ENCODE assay signal across 8 cellular contexts in the genomic region with DNA sequence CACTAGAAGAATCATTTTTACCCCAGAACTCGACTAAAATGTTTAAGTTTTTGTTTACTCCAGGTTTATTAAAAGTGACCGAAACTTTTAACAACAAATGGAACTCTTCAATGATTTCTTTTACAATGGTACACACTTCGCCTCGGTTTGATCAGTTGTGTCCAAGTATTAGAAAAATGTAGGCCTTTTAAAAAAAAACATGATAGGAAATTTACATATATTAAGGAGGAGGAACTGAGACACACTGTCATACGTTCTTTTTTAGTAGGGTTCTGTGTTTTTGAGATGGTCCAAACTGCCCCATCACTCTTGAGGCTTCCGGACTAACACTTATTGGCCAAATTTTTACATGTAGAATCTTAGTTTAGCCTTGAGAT. TPM values are rescaled to one million over a fixed set of nuclear protein-coding genes. Genes with fewer than 3 reads are reported as not detected.
A peak's percentile ranks its signal among the peaks of the same experiment; 100 is the strongest.
DNase-seq lines count a peak whose midpoint lies in the region; TF ChIP-seq lines count a peak whose summit lies in the region.

No MANE protein-coding gene starts in this region.

- peak; percentile 33 for TF ChIP-seq POLR2A in GM18951 (IDR thresholded peaks at IDR 0.05; ENCODE audit: extremely low read depth, insufficient read depth, insufficient read length)

- DNase-seq in fibroblast of pulmonary artery (ENCODE audit: low read depth) (no peak), HT-29 (ENCODE audit: low spot score) (no peak), amygdala (lab: John Stamatoyannopoulos, UW) (no peak), HPDE6-E6E7 (ENCODE audit: extremely low spot score) (no peak)
- no peak for DNase-seq in activated CD8-positive, alpha-beta memory T cell treated with anti-CD3 and anti-CD28 coated beads for 24 hours

- in situ Hi-C loops in GM18951 (cut with MboI; ENCODE audit: low sequenced_read_pairs, unreplicated experiment): no loop called here

- H2AFZ ChIP-seq in SU-DHL-6 (ENCODE audit: low read depth, low read length, severe bottlenecking): peak overlapping the region; percentile 10

- no peaks in the 10 kb centered on the region; the same call in 1 of the 2 replicates for H3K36me3 ChIP-seq in SU-DHL-6 (ENCODE audit: low read length)

- H3K27ac ChIP-seq in SU-DHL-6 (ENCODE audit: low read depth, low read length) (peak overlapping the region; percentile 94), skin epidermis (peak overlapping the region in 19 of 21 experiments; percentile 77 to 99 (median 97))

- no peaks in the 10 kb centered on the region for H3K27me3 ChIP-seq in SU-DHL-6 (ENCODE audit: low read length)

- no peaks in the 10 kb centered on the region for H3K9me2 ChIP-seq in SU-DHL-6 (replicated peaks; ENCODE audit: insufficient read depth, low read length)

- H3F3A ChIP-seq in SU-DHL-6 (ENCODE audit: insufficient read depth): peaks cover 41% of the 10 kb centered on the region

- H3K4me3 ChIP-seq in SU-DHL-6 (ENCODE audit: insufficient read depth, low read length, poor library complexity, severe bottlenecking): peak overlapping the region; percentile 60
- H3K4me3 ChIP-seq in fibroblast of pulmonary artery (replicated peaks; ENCODE audit: low read depth, low read length): peak overlapping the region; percentile 69
- peak overlapping the region; percentile 62 to 83 (median 77) for H3K4me3 ChIP-seq in skin epidermis

- peaks cover 43% of the 10 kb centered on the region for H3K79me2 ChIP-seq in SU-DHL-6 (ENCODE audit: insufficient read depth, low read length)

- TF ChIP-seq CTCF in SU-DHL-6 (IDR thresholded peaks at IDR 0.05; ENCODE audit: insufficient read depth, low read length, poor library complexity, severe bottlenecking) (no peak), fibroblast of pulmonary artery (IDR thresholded peaks at IDR 0.05; ENCODE audit: low read length, missing control alignments) (no peak)

- H4K20me1 ChIP-seq in SU-DHL-6 (ENCODE audit: low read depth, low read length): no peaks in the 10 kb centered on the region

- no peaks in the 10 kb centered on the region; the same call in 1 of the 2 replicates for H3K9me3 ChIP-seq in SU-DHL-6 (ENCODE audit: insufficient read depth, low read length)

- peak overlapping the region; percentile 72 for H3K4me2 ChIP-seq in SU-DHL-6 (ENCODE audit: low read depth, low read length, poor library complexity, severe bottlenecking)

- peak overlapping the region; percentile 73 for H3K9ac ChIP-seq in SU-DHL-6 (ENCODE audit: low read length)

RNA-seq across cellular contexts. Expression of a gene that starts 1.3 kb away (rescaled TPM):
- total RNA-seq in HT-29 (2014; rRNA removed; shearing (Covaris generic)): 4.9 and 8.5 TPM in 2 replicates
